ENCODE assay signal across 2 cellular contexts in genomic region chr7:34471844-34472243, GRCh38.
TF ChIP-seq lines count a peak whose summit lies in the region.

No MANE protein-coding gene starts in this region.

TF ChIP-seq in HepG2, 621 proteins besides CTCF, POLR2A, EP300 and RAD21:
- TF ChIP-seq SIX1 (CRISPR knock-in tag; IDR thresholded peaks at IDR 0.05; ENCODE audit: borderline replicate concordance) (no peak), NPAS2 (CRISPR knock-in tag; IDR thresholded peaks at IDR 0.05; ENCODE audit: borderline replicate concordance) (no peak), CAMTA2 (CRISPR knock-in tag; IDR thresholded peaks at IDR 0.05; ENCODE audit: borderline replicate concordance) (no peak), ATF3 (CRISPR knock-in tag; IDR thresholded peaks at IDR 0.05) (no peak), ZNF839 (CRISPR knock-in tag; IDR thresholded peaks at IDR 0.05; ENCODE audit: borderline replicate concordance) (no peak), ZFX (CRISPR knock-in tag; IDR thresholded peaks at IDR 0.05; ENCODE audit: low read depth) (no peak), ZBTB7A (CRISPR knock-in tag; IDR thresholded peaks at IDR 0.05) (no peak), GPBP1L1 (CRISPR knock-in tag; IDR thresholded peaks at IDR 0.05) (no peak), NAIF1 (CRISPR knock-in tag; IDR thresholded peaks at IDR 0.05; ENCODE audit: borderline replicate concordance) (no peak), ZNF280D (CRISPR knock-in tag; IDR thresholded peaks at IDR 0.05) (no peak), SATB2 (CRISPR knock-in tag; IDR thresholded peaks at IDR 0.05) (no peak), CHD4 (IDR thresholded peaks at IDR 0.05; ENCODE audit: borderline replicate concordance, low read length) (no peak), NBN (conservative IDR thresholded peaks at IDR 0.05) (no peak), FOXP1 (IDR thresholded peaks at IDR 0.05) (no peak), FOXP1 (CRISPR knock-in tag; IDR thresholded peaks at IDR 0.05) (no peak), ZNF878 (CRISPR knock-in tag; IDR thresholded peaks at IDR 0.05) (no peak), KDM3A (CRISPR knock-in tag; IDR thresholded peaks at IDR 0.05; ENCODE audit: low read depth) (no peak)

TF ChIP-seq in H1, 55 proteins besides CTCF, POLR2A, EP300 and RAD21:
- no peak for TF ChIP-seq CBX8 (IDR thresholded peaks at IDR 0.05; ENCODE audit: borderline replicate concordance, low read depth, low read length)
- TF ChIP-seq USF2 (IDR thresholded peaks at IDR 0.05; ENCODE audit: low read length), result no peak
- no peak for TF ChIP-seq JUN (IDR thresholded peaks at IDR 0.05; ENCODE audit: low read depth, low read length)
- TF ChIP-seq BRCA1 (IDR thresholded peaks at IDR 0.05; ENCODE audit: low read depth, low read length), result no peak
- no peak for TF ChIP-seq SIRT6 (IDR thresholded peaks at IDR 0.05; ENCODE audit: low read length)
- no peak for TF ChIP-seq MAFK (IDR thresholded peaks at IDR 0.05; ENCODE audit: low read depth, low read length)
- TF ChIP-seq NRF1 (IDR thresholded peaks at IDR 0.05; ENCODE audit: low read depth, low read length), result no peak
- no peak for TF ChIP-seq CBX5 (IDR thresholded peaks at IDR 0.05; ENCODE audit: low read depth, low read length)
